Comparison of ENCODE assay signal across 22 cellular contexts in genomic region chr6:99187429-99187828, GRCh38.
DNase-seq lines count a peak whose midpoint lies in the region; FAIRE-seq and TF ChIP-seq lines count a peak whose summit lies in the region.
"Had no signal": no experiment of that assay in that cellular context is flagged by ENCODE, and none has a peak within 500 bp of the region (broad histone marks: within the 10 kb centered on the region; RNA-seq: fewer than 3 reads in every experiment).

No MANE protein-coding gene starts in this region.

- no peaks in the 10 kb centered on the region for H3K79me2 ChIP-seq in astrocyte (ENCODE audit: insufficient read depth, low read length)
- H3K79me2 ChIP-seq in keratinocyte (ENCODE audit: control insufficient read depth, insufficient read depth, low read length), result no peaks in the 10 kb centered on the region

- H3K4me1 Mint-ChIP-seq in astrocyte (ENCODE audit: low read depth, unreplicated experiment), result peaks cover 2% of the 10 kb centered on the region

- no peaks in the 10 kb centered on the region for H3K9me1 ChIP-seq in keratinocyte (ENCODE audit: control insufficient read depth, extremely low read depth, insufficient read depth, low read length)

- H3K36me3 ChIP-seq in astrocyte (ENCODE audit: insufficient read depth, low read length), result no peaks in the 10 kb centered on the region
- no peaks in the 10 kb centered on the region for H3K36me3 ChIP-seq in keratinocyte (ENCODE audit: control insufficient read depth in 2 of 2, extremely low read depth in 1 of 2, insufficient read depth in 2 of 2, low read length in 2 of 2)
- H3K36me3 ChIP-seq in mesenchymal stem cell (ENCODE audit: control insufficient read depth in 1 of 2, insufficient read depth in 2 of 2, low read depth in 1 of 2, low read length in 2 of 2), result no peaks in the 10 kb centered on the region
- H3K36me3 ChIP-seq: neural progenitor cell, SJSA1 had no signal

- no peaks in the 10 kb centered on the region for H3K9me3 Mint-ChIP-seq in astrocyte (ENCODE audit: unreplicated experiment)
- H3K9me3 Mint-ChIP-seq: activated B cell treated with CpG ODN at 0.5 μM for 24 hours had no signal

- H2BK15ac ChIP-seq in mesenchymal stem cell (ENCODE audit: low read depth, poor library complexity, severe bottlenecking), result no peak overlapping the region

- H3K27ac Mint-ChIP-seq in astrocyte (ENCODE audit: unreplicated experiment), result no peak overlapping the region
- H3K27ac Mint-ChIP-seq: activated B cell treated with CpG ODN at 0.5 μM for 24 hours; activated naive CD8-positive, alpha-beta T cell; brain; neural progenitor cell had no signal

- H3K4me1 ChIP-seq in astrocyte (ENCODE audit: insufficient read depth, low read length), result no peaks in the 10 kb centered on the region
- H3K4me1 ChIP-seq in keratinocyte (ENCODE audit: control insufficient read depth, extremely low read depth, insufficient read depth, low read length), result peaks cover 8% of the 10 kb centered on the region
- H3K4me1 ChIP-seq in mesenchymal stem cell (ENCODE audit: control insufficient read depth, insufficient read depth, low read depth, low read length), result no peaks in the 10 kb centered on the region
- H3K4me1 ChIP-seq: SJSA1 had no signal

- no peak overlapping the region for H3K27ac ChIP-seq in astrocyte (ENCODE audit: low read depth, low read length)
- H3K27ac ChIP-seq in keratinocyte (ENCODE audit: control insufficient read depth, insufficient read depth, low read length), result no peak overlapping the region
- H3K27ac ChIP-seq in mesenchymal stem cell (ENCODE audit: low read length, poor library complexity, severe bottlenecking), result no peak overlapping the region
- H3K27ac ChIP-seq: coronary artery, neural progenitor cell, SJSA1 had no signal

- H3K4me3 Mint-ChIP-seq in astrocyte (ENCODE audit: unreplicated experiment), result no peak overlapping the region
- H3K4me3 Mint-ChIP-seq: activated B cell treated with CpG ODN at 0.5 μM for 24 hours; activated naive CD8-positive, alpha-beta T cell; brain; CD4-positive, CD25-positive, alpha-beta regulatory T cell; neural progenitor cell had no signal

- H3K27me3 ChIP-seq in astrocyte (ENCODE audit: insufficient read depth, low read length), result no peaks in the 10 kb centered on the region
- H3K27me3 ChIP-seq in keratinocyte (ENCODE audit: control insufficient read depth, extremely low read depth, insufficient read depth, low read length), result no peaks in the 10 kb centered on the region
- H3K27me3 ChIP-seq in mesenchymal stem cell (ENCODE audit: control insufficient read depth in 1 of 2, insufficient read depth in 1 of 2, low read length in 2 of 2), result no peaks in the 10 kb centered on the region
- H3K27me3 ChIP-seq: neural progenitor cell had no signal

- DNase-seq in A172 (ENCODE audit: low spot score) (peak; percentile 21), LHCN-M2 (ENCODE audit: low read depth) (peak; percentile 2), astrocyte (ENCODE audit: low read depth) (peak; percentile 2), keratinocyte (ENCODE audit: low read depth, low spot score) (no peak), OCI-M2 (lab: John Stamatoyannopoulos, UW; ENCODE audit: unreplicated experiment) (no peak), mesenchymal stem cell (no peak), NCI-H146 treated with DMSO at 0.1 percent for 48 hours (lab: John Stamatoyannopoulos, UW; ENCODE audit: unreplicated experiment) (no peak), cerebellar nuclear complex (lab: John Stamatoyannopoulos, UW) (no peak)
- DNase-seq: activated B cell treated with CpG ODN at 0.5 μM for 24 hours; CD4-positive, CD25-positive, alpha-beta regulatory T cell; HCEC 1CT; hippocampal formation; NCI-H1694 treated with DMSO at 0.1 percent for 48 hours; NCI-H524; stimulated activated CD4-positive, alpha-beta T cell treated with anti-CD3 and anti-CD28 coated beads, Interleukin-12 subunit alpha, Interleukin-12 subunit beta, amount 100 ng/mL, for 4 hours; stimulated activated CD8-positive, alpha-beta memory T cell treated with anti-CD3 and anti-CD28 coated beads, Interleukin-4, amount 100 ng/mL, for 48 hours; T-helper 2 cell had no signal

- H3K36me3 Mint-ChIP-seq in astrocyte (ENCODE audit: low read depth, unreplicated experiment), result no peaks in the 10 kb centered on the region
- H3K36me3 Mint-ChIP-seq: activated naive CD8-positive, alpha-beta T cell; brain; CD4-positive, CD25-positive, alpha-beta regulatory T cell; neural progenitor cell had no signal

- no peak overlapping the region for H2AFZ ChIP-seq in astrocyte (ENCODE audit: low read depth, low read length)
- no peak overlapping the region for H2AFZ ChIP-seq in keratinocyte (ENCODE audit: control insufficient read depth, low read length)
- no peak overlapping the region for H2AFZ ChIP-seq in mesenchymal stem cell (ENCODE audit: low read depth, low read length)
- H2AFZ ChIP-seq: neural progenitor cell had no signal

- FAIRE-seq in astrocyte (lab: Jason Lieb, UNC) (no peak), keratinocyte (lab: Jason Lieb, UNC) (peak; percentile 17)

- no peak overlapping the region for H2AK5ac ChIP-seq in mesenchymal stem cell (ENCODE audit: low read length, severe bottlenecking)

- no peak overlapping the region for H2BK5ac ChIP-seq in mesenchymal stem cell (ENCODE audit: low read depth, low read length, poor library complexity, severe bottlenecking)

- H4K20me1 ChIP-seq in astrocyte (ENCODE audit: insufficient read depth, low read length), result no peaks in the 10 kb centered on the region
- H4K20me1 ChIP-seq in keratinocyte (ENCODE audit: control insufficient read depth, extremely low read depth, insufficient read depth, low read length), result no peaks in the 10 kb centered on the region

- H3K9ac ChIP-seq in astrocyte (ENCODE audit: low read length) (no peak overlapping the region), keratinocyte (ENCODE audit: control insufficient read depth, extremely low read depth, insufficient read depth, low read length) (no peak overlapping the region), mesenchymal stem cell (ENCODE audit: low read length) (no peak overlapping the region)
- H3K9ac ChIP-seq: neural progenitor cell had no signal

- no peaks in the 10 kb centered on the region for H3K79me1 ChIP-seq in mesenchymal stem cell (replicated peaks; ENCODE audit: low read length, poor library complexity, severe bottlenecking)

- dilution Hi-C loops in keratinocyte (cut with MboI; ENCODE audit: extremely low pct_ligation_motif_present, low sequenced_read_pairs), result no loop called here

- H3K4ac ChIP-seq in mesenchymal stem cell (ENCODE audit: low read depth in 1 of 2, low read length in 2 of 2), result no peak overlapping the region

- 79% methylated on average over 2 of the region's 2 CpGs for WGBS in mesenchymal stem cell

- no peaks in the 10 kb centered on the region for H3K9me3 ChIP-seq in astrocyte (ENCODE audit: insufficient read depth, low read depth, low read length)
- no peaks in the 10 kb centered on the region for H3K9me3 ChIP-seq in keratinocyte (ENCODE audit: control insufficient read depth, low read depth, low read length)
- peaks cover 3% of the 10 kb centered on the region for H3K9me3 ChIP-seq in mesenchymal stem cell (ENCODE audit: control insufficient read depth, low read length)
- H3K9me3 ChIP-seq: SJSA1 had no signal

- no peak overlapping the region for H3K23ac ChIP-seq in mesenchymal stem cell (ENCODE audit: low read length in 2 of 2)

- TF ChIP-seq CTCF in astrocyte (IDR thresholded peaks at IDR 0.05; ENCODE audit: insufficient read depth, low read depth, low read length), result no peak
- TF ChIP-seq CTCF in keratinocyte (optimal IDR thresholded peaks at IDR 0.05 in 1 of 3, IDR thresholded peaks at IDR 0.05 in 1 of 3, conservative IDR thresholded peaks at IDR 0.05 in 1 of 3; ENCODE audit: extremely low read depth in 1 of 3, insufficient read depth in 2 of 3, low read length in 3 of 3), result no peak

- no peak overlapping the region for H4K8ac ChIP-seq in mesenchymal stem cell (ENCODE audit: low read length)

- H3K27me3 Mint-ChIP-seq in astrocyte (ENCODE audit: low read depth, unreplicated experiment), result peaks cover 4% of the 10 kb centered on the region
- H3K27me3 Mint-ChIP-seq: CD4-positive, CD25-positive, alpha-beta regulatory T cell had no signal

- H4K91ac ChIP-seq in mesenchymal stem cell (ENCODE audit: low read length), result no peak overlapping the region

- H3K4me2 ChIP-seq in astrocyte (ENCODE audit: low read length) (no peak overlapping the region), keratinocyte (ENCODE audit: control insufficient read depth, extremely low read depth, insufficient read depth, low read depth, low read length) (no peak overlapping the region), mesenchymal stem cell (ENCODE audit: low read length, poor library complexity, severe bottlenecking) (no peak overlapping the region)
- H3K4me2 ChIP-seq: neural progenitor cell had no signal

- H3K18ac ChIP-seq in mesenchymal stem cell (ENCODE audit: low read depth in 1 of 2, low read length in 2 of 2), result no peak overlapping the region

- no peak overlapping the region for H3K14ac ChIP-seq in mesenchymal stem cell (ENCODE audit: low read length in 2 of 2)

- H2BK120ac ChIP-seq in mesenchymal stem cell (ENCODE audit: low read depth, low read length), result no peak overlapping the region

- H3K4me3 ChIP-seq in astrocyte (ENCODE audit: insufficient read depth, low read depth, low read length) (no peak overlapping the region), keratinocyte (ENCODE audit: control insufficient read depth in 2 of 3, extremely low read depth in 1 of 3, insufficient read depth in 2 of 3, low read depth in 1 of 3, low read length in 3 of 3) (no peak overlapping the region), mesenchymal stem cell (ENCODE audit: insufficient read depth in 1 of 2, low read depth in 1 of 2, low read length in 2 of 2) (no peak overlapping the region)
- H3K4me3 ChIP-seq: coronary artery, neural progenitor cell, SJSA1 had no signal

- H2BK12ac ChIP-seq in mesenchymal stem cell (ENCODE audit: low read length in 2 of 2), result no peak overlapping the region

Comparison
In these comparisons a context has a peak if more than half of its experiments do, and no peak if none do; other contexts are left out.
1. DNase-seq: peak in A172 (single experiment), LHCN-M2 (single experiment) and astrocyte (single experiment); none in keratinocyte (single experiment), OCI-M2 (single experiment), mesenchymal stem cell (single experiment), NCI-H146 treated with DMSO at 0.1 percent for 48 hours (single experiment) and cerebellar nuclear complex (0 of 2).